Comparison of ENCODE assay signal across 11 cellular contexts in genomic region chr1:202056644-202057334, GRCh38. TPM values are rescaled to one million over a fixed set of nuclear protein-coding genes. Genes with fewer than 3 reads are reported as not detected.
A peak's percentile ranks its signal among the peaks of the same experiment; 100 is the strongest.
DNase-seq lines count a peak whose midpoint lies in the region; ATAC-seq, FAIRE-seq and TF ChIP-seq lines count a peak whose summit lies in the region.
"Had no signal": no experiment of that assay in that cellular context is flagged by ENCODE, and none has a peak within 500 bp of the region (broad histone marks: within the 10 kb centered on the region; RNA-seq: fewer than 3 reads in every experiment).

No MANE protein-coding gene starts in this region.

- H3K36me3 Mint-ChIP-seq in mesothelial cell of epicardium, result no peaks in the 10 kb centered on the region

- no peaks in the 10 kb centered on the region for H3K9me3 Mint-ChIP-seq in mesothelial cell of epicardium

- no peak overlapping the region for H3K4me3 Mint-ChIP-seq in mesothelial cell of epicardium

- no peak for FAIRE-seq in GM19239 (lab: Jason Lieb, UNC)
- FAIRE-seq: frontal cortex had no signal

- no peaks in the 10 kb centered on the region for H3K27me3 Mint-ChIP-seq in mesothelial cell of epicardium (ENCODE audit: low read depth)

- peaks cover 14% of the 10 kb centered on the region for H3K4me1 Mint-ChIP-seq in mesothelial cell of epicardium

- ATAC-seq in HG03457 (IDR thresholded peaks at IDR 0.05; ENCODE audit: unreplicated experiment) (no peak), GM21737 (IDR thresholded peaks at IDR 0.05; ENCODE audit: unreplicated experiment) (no peak)

- TF ChIP-seq CTCF in VCaP (conservative IDR thresholded peaks at IDR 0.05), result no peak
- no peak for TF ChIP-seq CTCF in mesothelial cell of epicardium (IDR thresholded peaks at IDR 0.05; ENCODE audit: unreplicated experiment)

- peak; percentile 100 for DNase-seq in DMS153 (lab: John Stamatoyannopoulos, UW)
- peak; percentile 97 for DNase-seq in NCI-H2029 (lab: John Stamatoyannopoulos, UW)
- DNase-seq in mesothelial cell of epicardium (ENCODE audit: low spot score in 2 of 2, unreplicated experiment in 2 of 2), result no peak
- DNase-seq in GM19239 (ENCODE audit: insufficient read length, low spot score), result no peak
- DNase-seq in cerebellum (ENCODE audit: low spot score), result no peak
- DNase-seq: amygdala had no signal

- H3K27ac Mint-ChIP-seq in mesothelial cell of epicardium, result peak overlapping the region; percentile 69

- peak overlapping the region; percentile 54 for H3K27ac ChIP-seq in VCaP
- H3K27ac ChIP-seq: thoracic aorta had no signal

RNA-seq across cellular contexts. Expression of gene ELF3, which starts 46.4 kb away (rescaled TPM):
- 111 to 112 TPM (median 112 TPM) in 3 replicates for total RNA-seq in mesothelial cell of epicardium
- 0.73 TPM for total RNA-seq in cerebellum

Comparison
In these comparisons a context has a peak if more than half of its experiments do, and no peak if none do; other contexts are left out.
1. DNase-seq: peak in DMS153 (single experiment) and NCI-H2029 (single experiment); none in mesothelial cell of epicardium (0 of 2), GM19239 (single experiment) and cerebellum (single experiment).
2. RNA of gene ELF3, which starts 46.4 kb away (total RNA-seq): 111 to 112 TPM in mesothelial cell of epicardium; 0.73 TPM in cerebellum (single experiment); every median in the first group is over 10 times any median in the second.